In the genomic region with DNA sequence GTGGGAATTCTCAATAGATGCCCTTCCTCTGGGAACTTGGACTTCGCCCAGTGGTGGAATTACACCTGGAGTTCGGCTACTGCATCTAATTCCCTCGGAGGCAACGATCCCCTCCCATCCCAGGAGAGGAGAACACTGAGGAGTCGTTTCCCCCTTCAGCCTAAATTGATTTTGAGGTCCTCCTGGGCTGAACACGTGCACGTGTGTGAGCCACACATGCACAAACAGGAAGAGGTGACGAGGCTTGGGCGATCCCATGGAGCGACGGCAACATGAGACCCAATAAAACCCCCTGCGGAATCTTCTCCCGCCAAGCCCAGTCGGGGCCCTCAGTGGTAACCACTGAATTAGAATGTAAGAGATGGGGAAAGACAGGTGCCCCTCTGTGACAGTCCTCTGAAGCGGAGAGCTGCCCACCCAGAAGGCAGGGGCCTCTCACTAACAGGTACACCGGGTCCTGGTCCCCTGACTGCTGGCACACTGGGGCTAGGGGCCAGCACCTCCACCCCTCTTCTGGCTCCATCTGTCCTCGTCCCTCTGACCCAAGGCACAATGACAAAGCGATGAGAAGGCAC, we compare ENCODE assay signal across 11 cellular contexts. TPM values are rescaled to one million over a fixed set of nuclear protein-coding genes. Genes with fewer than 3 reads are reported as not detected.
DNase-seq lines count a peak whose midpoint lies in the region; ATAC-seq, FAIRE-seq and TF ChIP-seq lines count a peak whose summit lies in the region.
"Had no signal": no experiment of that assay in that cellular context is flagged by ENCODE, and none has a peak within 500 bp of the region (broad histone marks: within the 10 kb centered on the region; RNA-seq: fewer than 3 reads in every experiment).

No MANE protein-coding gene starts in this region.

- H2BK5ac ChIP-seq in IMR-90 (ENCODE audit: low read depth, low read length, poor library complexity, severe bottlenecking) (no peak overlapping the region), mesenchymal stem cell (ENCODE audit: low read depth, low read length, poor library complexity, severe bottlenecking) (no peak overlapping the region)

- intact Hi-C loops in IMR-90 (cut with micrococcal nuclease): no loop called here

- H3K4me1 Mint-ChIP-seq in astrocyte (ENCODE audit: low read depth, unreplicated experiment): peaks cover 38% of the 10 kb centered on the region

- no peaks in the 10 kb centered on the region for H3K27me3 Mint-ChIP-seq in astrocyte (ENCODE audit: low read depth, unreplicated experiment)
- H3K27me3 Mint-ChIP-seq: activated naive CD8-positive, alpha-beta T cell treated with anti-CD3 and anti-CD28 coated beads, Interleukin-2, amount 10 ng/mL, durations not matched to agents 7 days and 5 days had no signal

- H2AFZ ChIP-seq in IMR-90 (replicated peaks; ENCODE audit: low read length, poor library complexity): no peak overlapping the region
- no peak overlapping the region for H2AFZ ChIP-seq in astrocyte (ENCODE audit: low read depth, low read length)
- H2AFZ ChIP-seq in mesenchymal stem cell (ENCODE audit: low read depth, low read length): no peak overlapping the region

- CTCF ChIA-PET in IMR-90 (lab: Yijun Ruan, JAX): no interaction called here

- H3K27ac Mint-ChIP-seq in astrocyte (ENCODE audit: unreplicated experiment): no peak overlapping the region
- H3K27ac Mint-ChIP-seq: activated naive CD8-positive, alpha-beta T cell treated with anti-CD3 and anti-CD28 coated beads, Interleukin-2, amount 10 ng/mL, durations not matched to agents 7 days and 5 days had no signal

- H3K4me3 Mint-ChIP-seq in astrocyte (ENCODE audit: unreplicated experiment): no peak overlapping the region
- H3K4me3 Mint-ChIP-seq: activated naive CD8-positive, alpha-beta T cell treated with anti-CD3 and anti-CD28 coated beads, Interleukin-2, amount 10 ng/mL, durations not matched to agents 7 days and 5 days had no signal

- H2BK20ac ChIP-seq in IMR-90 (ENCODE audit: low read depth, low read length): no peak overlapping the region

- H3K14ac ChIP-seq in IMR-90 (replicated peaks; ENCODE audit: low read depth, low read length) (peak overlapping the region; percentile 31), mesenchymal stem cell (ENCODE audit: low read length in 2 of 2) (no peak overlapping the region)

- H4K91ac ChIP-seq in IMR-90 (ENCODE audit: insufficient read depth, low read depth, low read length) (peak overlapping the region; percentile 82; the same call in 1 of the 2 replicates), mesenchymal stem cell (ENCODE audit: low read length) (peak overlapping the region; percentile 89)

- peaks cover 9% of the 10 kb centered on the region for H3K36me3 Mint-ChIP-seq in astrocyte (ENCODE audit: low read depth, unreplicated experiment)

- H3K79me1 ChIP-seq in IMR-90 (ENCODE audit: low read depth in 1 of 2, low read length in 2 of 2) (peaks cover 37 to 86% of the 10 kb centered on the region in 2 experiments), mesenchymal stem cell (replicated peaks; ENCODE audit: low read length, poor library complexity, severe bottlenecking) (peaks cover 31% of the 10 kb centered on the region)

- no peak overlapping the region for H3K9ac ChIP-seq in IMR-90 (ENCODE audit: low read depth, low read length)
- no peak overlapping the region for H3K9ac ChIP-seq in astrocyte (ENCODE audit: low read length)
- H3K9ac ChIP-seq in mesenchymal stem cell (ENCODE audit: low read length): peak overlapping the region; percentile 80
- peak overlapping the region in 1 of 2 donors; percentile 77 for H3K9ac ChIP-seq in stomach smooth muscle (ENCODE audit: low read length in 2 of 2)

- no peak for ATAC-seq in IMR-90 (ENCODE audit: low read depth)

- dilution Hi-C loops in IMR-90 (cut with HindIII; ENCODE audit: low sequenced_read_pairs, unreplicated experiment): no loop called here

- H3K9me3 ChIP-seq in IMR-90 (ENCODE audit: control insufficient read depth, insufficient read depth, low read length): no peaks in the 10 kb centered on the region
- no peaks in the 10 kb centered on the region for H3K9me3 ChIP-seq in astrocyte (ENCODE audit: insufficient read depth, low read depth, low read length)
- no peaks in the 10 kb centered on the region for H3K9me3 ChIP-seq in mesenchymal stem cell (ENCODE audit: control insufficient read depth, low read length)
- H3K9me3 ChIP-seq in stomach smooth muscle (ENCODE audit: control insufficient read depth in 2 of 2, low read length in 2 of 2): no peaks in the 10 kb centered on the region

- no peak overlapping the region for H3K56ac ChIP-seq in IMR-90 (ENCODE audit: extremely low read depth, insufficient read depth, low read length)

- POLR2A ChIA-PET in IMR-90 (lab: Charles Lee; ENCODE audit: unreplicated experiment): no interaction called here

- H3K27ac ChIP-seq in IMR-90 (ENCODE audit: insufficient read depth, low read length): peak overlapping the region; percentile 88; the same call in 1 of the 2 replicates
- H3K27ac ChIP-seq in astrocyte (ENCODE audit: low read depth, low read length): no peak overlapping the region
- H3K27ac ChIP-seq in mesenchymal stem cell (ENCODE audit: low read length, poor library complexity, severe bottlenecking): no peak overlapping the region
- H3K27ac ChIP-seq in stomach smooth muscle (ENCODE audit: low read length): peak overlapping the region; percentile 94

- no peak overlapping the region for H3K4me2 ChIP-seq in IMR-90 (ENCODE audit: low read depth, low read length)
- H3K4me2 ChIP-seq in astrocyte (ENCODE audit: low read length): peak overlapping the region; percentile 82
- no peak overlapping the region for H3K4me2 ChIP-seq in mesenchymal stem cell (ENCODE audit: low read length, poor library complexity, severe bottlenecking)

- H3K4ac ChIP-seq in IMR-90 (ENCODE audit: low read depth, low read length) (peak overlapping the region; percentile 96), mesenchymal stem cell (ENCODE audit: low read depth in 1 of 2, low read length in 2 of 2) (peak overlapping the region; percentile 59 to 79)

- H3K23ac ChIP-seq in IMR-90 (ENCODE audit: low read depth, low read length): peak overlapping the region; percentile 21; the same call in 1 of the 2 replicates
- no peak overlapping the region for H3K23ac ChIP-seq in mesenchymal stem cell (ENCODE audit: low read length in 2 of 2)

- H3K9me3 Mint-ChIP-seq in astrocyte (ENCODE audit: unreplicated experiment): no peaks in the 10 kb centered on the region
- H3K9me3 Mint-ChIP-seq: activated naive CD8-positive, alpha-beta T cell treated with anti-CD3 and anti-CD28 coated beads, Interleukin-2, amount 10 ng/mL, durations not matched to agents 7 days and 5 days had no signal

- in situ Hi-C loops in IMR-90 (cut with MboI; ENCODE audit: low sequenced_read_pairs): loop anchor here (10.0 kb wide), 1 partner anchor 50 kb away; no protein-coding TSS in a partner anchor

- peaks cover 5% of the 10 kb centered on the region; the same call in 1 of the 2 replicates for H3K36me3 ChIP-seq in IMR-90 (ENCODE audit: control insufficient read depth, insufficient read depth, low read length)
- no peaks in the 10 kb centered on the region for H3K36me3 ChIP-seq in astrocyte (ENCODE audit: insufficient read depth, low read length)
- peaks cover 6 to 34% of the 10 kb centered on the region in 2 experiments for H3K36me3 ChIP-seq in mesenchymal stem cell (ENCODE audit: control insufficient read depth in 1 of 2, insufficient read depth in 2 of 2, low read depth in 1 of 2, low read length in 2 of 2)
- peaks cover 0 to 3% of the 10 kb centered on the region in 2 donors for H3K36me3 ChIP-seq in stomach smooth muscle (ENCODE audit: control insufficient read depth in 2 of 2, insufficient read depth in 2 of 2, low read length in 2 of 2)

- 90% methylated on average over 2 of the region's 18 CpGs; no CpG with 5 or more reads in 1 of the 2 experiments for WGBS in IMR-90 (ENCODE audit: extremely low coverage in 2 of 2, insufficient read length in 1 of 2), 2 experiments
- 95% methylated on average over 18 of the region's 18 CpGs for WGBS in mesenchymal stem cell

- H4K5ac ChIP-seq in IMR-90 (ENCODE audit: low read depth, low read length): no peak overlapping the region

- FAIRE-seq in astrocyte (lab: Jason Lieb, UNC): no peak
- FAIRE-seq: islet of Langerhans had no signal

- H3K9me1 ChIP-seq in IMR-90 (ENCODE audit: insufficient read depth, low read length): peaks cover 52% of the 10 kb centered on the region

- peak overlapping the region; percentile 23; the same call in 1 of the 3 replicates for H2BK15ac ChIP-seq in IMR-90 (ENCODE audit: low read depth, low read length)
- H2BK15ac ChIP-seq in mesenchymal stem cell (ENCODE audit: low read depth, poor library complexity, severe bottlenecking): peak overlapping the region; percentile 73

- peaks cover 85% of the 10 kb centered on the region for H3K79me2 ChIP-seq in astrocyte (ENCODE audit: insufficient read depth, low read length)

- no peak for TF ChIP-seq POLR2A in IMR-90 (IDR thresholded peaks at IDR 0.05; ENCODE audit: low read depth, low read length)

- H3K4me3 ChIP-seq in IMR-90 (ENCODE audit: insufficient read depth, low read depth, low read length): no peak overlapping the region
- H3K4me3 ChIP-seq in astrocyte (ENCODE audit: insufficient read depth, low read depth, low read length): no peak overlapping the region
- no peak overlapping the region for H3K4me3 ChIP-seq in mesenchymal stem cell (ENCODE audit: insufficient read depth in 1 of 2, low read depth in 1 of 2, low read length in 2 of 2)
- H3K4me3 ChIP-seq in stomach smooth muscle (ENCODE audit: low read length in 2 of 2): no peak overlapping the region

- peaks cover 65% of the 10 kb centered on the region for H3K4me1 ChIP-seq in IMR-90 (ENCODE audit: control insufficient read depth, insufficient read depth, low read length)
- peaks cover 81% of the 10 kb centered on the region for H3K4me1 ChIP-seq in astrocyte (ENCODE audit: insufficient read depth, low read length)
- H3K4me1 ChIP-seq in mesenchymal stem cell (ENCODE audit: control insufficient read depth, insufficient read depth, low read depth, low read length): peaks cover 56% of the 10 kb centered on the region
- H3K4me1 ChIP-seq in stomach smooth muscle (ENCODE audit: control insufficient read depth, insufficient read depth, low read length): peaks cover 89% of the 10 kb centered on the region

- BruUV-seq in IMR-90 (replicated peaks; lab: Mats Ljungman, UMichigan): no TSS peak

- H4K20me1 ChIP-seq in IMR-90 (ENCODE audit: insufficient read depth, low read length) (peaks cover 78% of the 10 kb centered on the region), astrocyte (ENCODE audit: insufficient read depth, low read length) (peaks cover 74% of the 10 kb centered on the region)

- no peaks in the 10 kb centered on the region for H3K27me3 ChIP-seq in IMR-90 (ENCODE audit: control insufficient read depth, insufficient read depth, low read length)
- no peaks in the 10 kb centered on the region for H3K27me3 ChIP-seq in astrocyte (ENCODE audit: insufficient read depth, low read length)
- no peaks in the 10 kb centered on the region for H3K27me3 ChIP-seq in mesenchymal stem cell (ENCODE audit: control insufficient read depth in 1 of 2, insufficient read depth in 1 of 2, low read length in 2 of 2)
- H3K27me3 ChIP-seq in stomach smooth muscle (ENCODE audit: control insufficient read depth in 1 of 2, insufficient read depth in 2 of 2, low read length in 2 of 2): no peaks in the 10 kb centered on the region

- H2AK5ac ChIP-seq in IMR-90 (ENCODE audit: low read depth, low read length) (peak overlapping the region; percentile 78), mesenchymal stem cell (ENCODE audit: low read length, severe bottlenecking) (no peak overlapping the region)

- H4K8ac ChIP-seq in IMR-90 (ENCODE audit: low read depth in 2 of 2, low read length in 2 of 2) (peak overlapping the region in 1 of 2 experiments; percentile 24; a peak in 1 of 4 replicates), mesenchymal stem cell (ENCODE audit: low read length) (peak overlapping the region; percentile 20)

- TF ChIP-seq CTCF in IMR-90 (conservative IDR thresholded peaks at IDR 0.05; ENCODE audit: low read depth, low read length) (no peak), astrocyte (IDR thresholded peaks at IDR 0.05; ENCODE audit: insufficient read depth, low read depth, low read length) (no peak)

- H2BK12ac ChIP-seq in mesenchymal stem cell (ENCODE audit: low read length in 2 of 2): peak overlapping the region; percentile 69 to 77

- H3K18ac ChIP-seq in IMR-90 (ENCODE audit: low read depth, low read length) (no peak overlapping the region), mesenchymal stem cell (ENCODE audit: low read depth in 1 of 2, low read length in 2 of 2) (peak overlapping the region; percentile 40 to 68)

- H2AK9ac ChIP-seq in IMR-90 (replicated peaks; ENCODE audit: low read depth, low read length, poor library complexity): no peak overlapping the region

- DNase-seq in IMR-90: no peak
- no peak for DNase-seq in astrocyte (ENCODE audit: low read depth)
- no peak for DNase-seq in mesenchymal stem cell
- no peak for DNase-seq in NCI-H146 (lab: John Stamatoyannopoulos, UW)
- DNase-seq in KG1 (lab: John Stamatoyannopoulos, UW): no peak
- DNase-seq in NCI-H345 treated with DMSO at 0.1 percent for 48 hours (lab: John Stamatoyannopoulos, UW; ENCODE audit: unreplicated experiment): no peak
- DNase-seq: activated naive CD8-positive, alpha-beta T cell treated with anti-CD3 and anti-CD28 coated beads, Interleukin-2, amount 10 ng/mL, durations not matched to agents 7 days and 5 days; RPMI8226 had no signal

- no peak for TF ChIP-seq RAD21 in IMR-90 (IDR thresholded peaks at IDR 0.05; ENCODE audit: low read length)

- no peak overlapping the region for H2BK120ac ChIP-seq in IMR-90 (ENCODE audit: low read depth, low read length)
- H2BK120ac ChIP-seq in mesenchymal stem cell (ENCODE audit: low read depth, low read length): peak overlapping the region; percentile 50

RNA-seq across cellular contexts. Expression of a gene that starts 4.5 kb away (rescaled TPM):
- 1.3 and 1.7 TPM in 2 replicates for total RNA-seq in IMR-90 (2012; rRNA removed)
- polyA plus RNA-seq in IMR-90 (2012; rRNA removed): 30.6 and 45.4 TPM in 2 replicates
- polyA plus RNA-seq in IMR-90 (2012; cell fraction: cytosol; rRNA removed): 19.2 and 30.8 TPM in 2 replicates
- polyA plus RNA-seq in IMR-90 (2012; cell fraction: nucleus; rRNA removed; ENCODE audit: low replicate concordance): 39.7 and 78.9 TPM in 2 replicates
- 41.6 and 46.0 TPM in 2 replicates for total RNA-seq in astrocyte
- 49.5 TPM for polyA plus RNA-seq in mesenchymal stem cell (2013, experiment 1 of 2)
- 48.1 TPM for polyA plus RNA-seq in mesenchymal stem cell (2013, experiment 2 of 2)

RNA-seq across cellular contexts. Expression of a gene that starts 58.2 kb away (rescaled TPM):
- not detected in 2 replicates for total RNA-seq in IMR-90 (2012; rRNA removed)
- polyA plus RNA-seq in IMR-90 (2012; rRNA removed): 0.11 TPM in 1 of 2 replicates, not detected in the other
- 0.04 TPM in 1 of 2 replicates, not detected in the other for polyA plus RNA-seq in IMR-90 (2012; cell fraction: cytosol; rRNA removed)
- polyA plus RNA-seq in IMR-90 (2012; cell fraction: nucleus; rRNA removed; ENCODE audit: low replicate concordance): 0.08 TPM in 1 of 2 replicates, not detected in the other
- total RNA-seq in astrocyte: not detected in 2 replicates
- 0.03 TPM for polyA plus RNA-seq in mesenchymal stem cell (2013, experiment 1 of 2)
- not detected for polyA plus RNA-seq in mesenchymal stem cell (2013, experiment 2 of 2)
- total RNA-seq: pulmonary artery endothelial cell had no signal

Comparison
In these comparisons a context has a peak if more than half of its experiments do, and no peak if none do; other contexts are left out.
1. H3K27ac ChIP-seq: peak in IMR-90 (single experiment) and stomach smooth muscle (single experiment); none in astrocyte (single experiment) and mesenchymal stem cell (single experiment).
2. RNA of a gene that starts 4.5 kb away (total RNA-seq): 41.6 to 46.0 TPM in astrocyte; 1.3 to 1.7 TPM in IMR-90; every median in the first group is over 10 times any median in the second.